ENCODE assay signal across 1 cellular context in the genomic region with DNA sequence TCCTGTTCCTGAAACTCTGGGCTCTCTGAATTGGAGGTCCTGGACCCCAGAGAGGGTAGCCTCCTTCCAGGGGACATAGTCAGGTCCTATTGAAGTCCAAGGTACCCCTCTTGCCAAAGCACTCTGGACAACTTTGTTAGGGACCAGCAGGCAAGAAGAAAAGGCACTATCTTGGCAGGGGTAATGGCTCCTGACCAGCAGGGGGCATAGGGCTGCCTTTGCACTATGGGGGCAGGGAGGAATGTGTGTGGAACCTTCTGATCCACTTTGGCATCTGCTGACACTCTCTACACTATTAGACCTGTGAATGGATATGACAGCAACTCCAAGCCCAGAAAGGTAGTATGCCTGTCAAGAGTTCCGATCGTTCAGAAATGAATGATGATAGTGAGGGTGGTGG.
TF ChIP-seq lines count a peak whose summit lies in the region.

No MANE protein-coding gene starts in this region.

TF ChIP-seq in HCT116, 20 proteins besides CTCF, POLR2A, EP300 and RAD21:
- TF ChIP-seq, protein P1, sequence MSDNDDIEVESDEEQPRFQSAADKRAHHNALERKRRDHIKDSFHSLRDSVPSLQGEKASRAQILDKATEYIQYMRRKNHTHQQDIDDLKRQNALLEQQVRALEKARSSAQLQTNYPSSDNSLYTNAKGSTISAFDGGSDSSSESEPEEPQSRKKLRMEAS (IDR thresholded peaks at IDR 0.05) = no peak
- TF ChIP-seq ATF3 (IDR thresholded peaks at IDR 0.05) (no peak), ZBTB33 (IDR thresholded peaks at IDR 0.05; ENCODE audit: extremely low read depth, insufficient replicate concordance, low read length) (no peak), SRF (IDR thresholded peaks at IDR 0.05; ENCODE audit: low read depth) (no peak), ZNF274 (IDR thresholded peaks at IDR 0.05; ENCODE audit: low read depth, low read length) (no peak), EZH2phosphoT487 (IDR thresholded peaks at IDR 0.05; ENCODE audit: borderline replicate concordance) (no peak), ELF1 (IDR thresholded peaks at IDR 0.05; ENCODE audit: borderline replicate concordance, low read depth) (no peak), YY1 (IDR thresholded peaks at IDR 0.05; ENCODE audit: extremely low read depth, insufficient replicate concordance, low read depth, low read length) (no peak), JUND (IDR thresholded peaks at IDR 0.05) (no peak), CBX3 (IDR thresholded peaks at IDR 0.05; ENCODE audit: low read depth) (no peak)
TF ChIP-seq in HCT116: peak in this region for 0.
